In the genomic region with DNA sequence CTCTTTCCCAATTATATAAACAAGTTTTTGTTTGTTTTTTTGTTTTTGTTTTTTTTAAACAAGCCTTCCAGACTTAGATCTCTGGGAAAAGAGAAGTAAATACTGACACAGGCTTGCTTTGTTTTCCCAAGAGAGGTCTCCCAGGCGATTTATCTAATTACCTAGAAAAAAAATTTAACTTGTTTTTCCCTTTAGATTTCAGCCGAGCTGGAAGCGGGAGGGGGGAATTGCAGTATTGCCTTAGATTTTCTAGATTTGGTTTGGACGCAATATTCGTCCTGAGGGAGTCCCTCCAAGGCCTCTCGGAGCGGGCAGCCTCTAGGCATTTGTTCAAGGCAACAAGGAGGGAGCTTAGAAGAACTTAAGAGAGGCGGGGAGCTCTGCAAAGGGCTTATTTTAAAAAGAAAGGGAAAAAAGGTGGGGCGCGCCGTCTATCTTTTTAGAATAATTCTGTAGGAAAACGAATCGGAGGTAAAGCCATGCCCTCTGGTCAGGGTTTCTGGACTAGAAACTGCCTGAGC, we compare ENCODE assay signal across 8 cellular contexts. TPM values are rescaled to one million over a fixed set of nuclear protein-coding genes. Genes with fewer than 3 reads are reported as not detected.
DNase-seq lines count a peak whose midpoint lies in the region; ATAC-seq, FAIRE-seq and TF ChIP-seq lines count a peak whose summit lies in the region.

No MANE protein-coding gene starts in this region.

- H3K4me3 ChIP-seq in GM12865 (ENCODE audit: low read depth, low read length): peak overlapping the region; percentile 53
- H3K4me3 ChIP-seq in adrenal gland: peak overlapping the region in 2 of 4 donors; percentile 54 to 67
- peak overlapping the region; percentile 46 to 78 for H3K4me3 ChIP-seq in kidney (ENCODE audit: low read length in 2 of 2)

- DNase-seq in GM12865 (ENCODE audit: low read depth) (no peak), adrenal gland (peak in 1 of 7 donors; percentile 43), kidney (no peak), occipital lobe (lab: John Stamatoyannopoulos, UW) (no peak), HuH-7.5 (ENCODE audit: low spot score) (no peak)

- 1 to 2% (median 2%) methylated on average over 13 of the region's 13 CpGs for WGBS in adrenal gland, 4 donors

- TF ChIP-seq CTCF in GM12865 (IDR thresholded peaks at IDR 0.05; ENCODE audit: insufficient read depth, low read depth, low read length, missing control alignments) (no peak), adrenal gland (IDR thresholded peaks at IDR 0.05) (no peak), kidney (IDR thresholded peaks at IDR 0.05; ENCODE audit: borderline replicate concordance, extremely low read depth, insufficient read depth) (no peak)

- H3K9ac ChIP-seq in kidney (ENCODE audit: low read length in 2 of 2): peak overlapping the region in 1 of 2 donors; percentile 91

- no peaks in the 10 kb centered on the region for H3K36me3 ChIP-seq in adrenal gland (replicated peaks in 1 of 2)
- no peaks in the 10 kb centered on the region for H3K36me3 ChIP-seq in kidney (ENCODE audit: control insufficient read depth in 1 of 2, insufficient read depth in 2 of 2, low read length in 2 of 2)

- H3K4me1 ChIP-seq in adrenal gland (replicated peaks in 1 of 2) (peaks cover 12 to 39% of the 10 kb centered on the region in 2 donors), kidney (ENCODE audit: control insufficient read depth in 1 of 2, insufficient read depth in 1 of 2, low read depth in 1 of 2, low read length in 2 of 2) (peaks cover 21 to 23% of the 10 kb centered on the region in 2 donors)

- peak; percentile 30 to 92 for TF ChIP-seq POLR2A in adrenal gland (IDR thresholded peaks at IDR 0.05)

- ATAC-seq in HG03066 (IDR thresholded peaks at IDR 0.05; ENCODE audit: low read depth, unreplicated experiment) (peak; percentile 5), HG03565 (IDR thresholded peaks at IDR 0.05; ENCODE audit: unreplicated experiment) (no peak)

- no peaks in the 10 kb centered on the region for H3K27me3 ChIP-seq in adrenal gland

- no peak for FAIRE-seq in kidney (lab: Jason Lieb, UNC)

- H3K9me3 ChIP-seq in adrenal gland (replicated peaks in 1 of 3) (no peaks in the 10 kb centered on the region), kidney (ENCODE audit: control insufficient read depth in 1 of 2, low read length in 2 of 2) (no peaks in the 10 kb centered on the region)

- intact Hi-C loops in adrenal gland (cut with DNase I): no loop called here
- intact Hi-C loops in kidney (cut with DNase I): no loop called here

- H3K27ac ChIP-seq in adrenal gland (peak overlapping the region; percentile 90 to 94 (median 93)), kidney (ENCODE audit: low read depth in 2 of 2, low read length in 2 of 2) (peak overlapping the region; percentile 51 to 82), temporal lobe (ENCODE audit: low read depth, low read length) (peak overlapping the region; percentile 98)

RNA-seq across cellular contexts. Expression of a gene that starts 0.5 kb away (rescaled TPM):
- total RNA-seq in adrenal gland (100 to 1,000 TPM; 162 to 245 (median 174) TPM), kidney (82.6 TPM), temporal lobe (20.7 TPM), occipital lobe (25.4 TPM)
- polyA plus RNA-seq in adrenal gland (100 to 1,000 TPM; 132 to 186 (median 134) TPM), kidney (ENCODE audit: insufficient read depth, low read depth, low replicate concordance) (49.6 TPM)

RNA-seq across cellular contexts. Expression of a gene that starts 50.5 kb away (rescaled TPM):
- 100 to 1,000 TPM; 102 to 374 (median 136) TPM for total RNA-seq in adrenal gland
- polyA plus RNA-seq in adrenal gland: 100 to 1,000 TPM in 1 of 3 donors, 10 to 100 TPM in 2; 36.0 to 131 (median 36.1) TPM
- total RNA-seq in kidney: 119 TPM
- polyA plus RNA-seq in kidney (ENCODE audit: insufficient read depth, low read depth, low replicate concordance): 65.3 TPM
- total RNA-seq in temporal lobe: 151 TPM
- total RNA-seq in occipital lobe: 125 TPM

RNA-seq across cellular contexts. Expression of a gene that starts 59.4 kb away (rescaled TPM):
- total RNA-seq in adrenal gland (10 to 100 TPM; 26.6 to 90.8 (median 48.7) TPM), kidney (98.6 TPM), temporal lobe (5.7 TPM), occipital lobe (4.8 TPM)
- polyA plus RNA-seq in adrenal gland (10 to 100 TPM; 10.1 to 43.2 (median 28.3) TPM), kidney (ENCODE audit: insufficient read depth, low read depth, low replicate concordance) (25.0 TPM)
